8 cellular contexts compared by ENCODE assay signal in the genomic region with DNA sequence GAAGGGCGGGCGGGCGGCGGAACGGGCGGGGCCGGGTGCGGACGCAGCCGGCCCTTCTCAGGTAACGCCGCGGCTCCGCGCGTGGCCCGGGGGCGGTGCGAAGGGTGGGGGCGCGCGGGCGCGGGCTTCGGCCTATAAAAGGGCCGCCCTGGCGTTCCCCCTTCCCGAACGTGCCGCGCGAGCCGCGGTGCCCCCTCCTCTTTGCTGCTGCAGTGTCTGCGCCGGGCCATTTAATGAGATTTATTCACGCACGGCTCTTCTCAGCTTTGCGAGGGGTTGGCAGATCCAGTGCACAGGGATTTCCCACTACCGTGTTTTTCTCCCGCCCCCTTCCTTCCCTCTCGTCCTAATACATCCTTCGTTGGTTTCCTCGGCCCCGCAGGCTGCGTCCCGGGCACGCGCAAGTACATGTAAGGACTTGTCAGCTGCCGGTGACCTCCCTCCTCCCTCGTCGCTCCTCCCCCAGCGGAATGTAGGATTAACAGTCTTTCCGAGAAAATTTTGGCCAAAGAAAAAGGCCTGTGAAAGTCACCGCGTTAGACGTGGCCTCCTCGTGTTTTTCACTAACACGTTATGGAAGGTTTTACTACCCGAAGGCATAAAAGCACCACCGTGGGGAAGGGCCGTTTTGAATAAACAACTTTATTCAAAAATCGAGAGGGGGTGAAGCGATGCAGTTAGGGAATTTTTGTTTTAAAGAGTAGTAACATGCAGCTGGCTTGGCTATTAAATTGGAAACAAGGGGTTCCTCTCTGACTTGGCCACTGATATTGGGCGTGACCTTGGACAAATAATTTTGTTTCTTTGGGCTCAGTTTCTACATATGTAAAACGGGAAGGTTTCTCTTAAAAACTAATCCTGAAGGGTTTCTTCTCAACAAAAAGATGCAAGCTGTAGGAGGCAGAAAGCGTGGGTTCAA. TPM values are rescaled to one million over a fixed set of nuclear protein-coding genes. Genes with fewer than 3 reads are reported as not detected.
DNase-seq lines count a peak whose midpoint lies in the region; ATAC-seq, FAIRE-seq and TF ChIP-seq lines count a peak whose summit lies in the region.

No MANE protein-coding gene starts in this region.

- 2 to 9% methylated on average over 10 to 31 of the region's 67 CpGs for WGBS in gastroesophageal sphincter (ENCODE audit: low coverage in 1 of 2), 2 donors
- 1% methylated on average over 39 of the region's 67 CpGs for WGBS in suprapubic skin

- peaks cover 6% of the 10 kb centered on the region for H3K9me3 Mint-ChIP-seq in activated naive CD4-positive, alpha-beta T cell treated with anti-CD3 and anti-CD28 coated beads, Interleukin-2, amount 10 ng/mL, durations not matched to agents 7 days and 5 days

- H3K4me3 Mint-ChIP-seq in activated naive CD4-positive, alpha-beta T cell treated with anti-CD3 and anti-CD28 coated beads, Interleukin-2, amount 10 ng/mL, durations not matched to agents 7 days and 5 days = peak overlapping the region; percentile 98

- DNase-seq in H4 (ENCODE audit: low spot score) = peak; percentile 91
- DNase-seq in LNCaP clone FGC (ENCODE audit: low read depth) = peak; percentile 80
- DNase-seq in activated naive CD4-positive, alpha-beta T cell treated with anti-CD3 and anti-CD28 coated beads, Interleukin-2, amount 10 ng/mL, durations not matched to agents 7 days and 5 days = peak; percentile 87
- DNase-seq in non-pigmented ciliary epithelial cell (ENCODE audit: low read depth) = peak; percentile 91
- peak; percentile 96 to 97 for DNase-seq in suprapubic skin (ENCODE audit: low spot score in 2 of 2)

- peak overlapping the region; percentile 100 for H3K27ac Mint-ChIP-seq in activated naive CD4-positive, alpha-beta T cell treated with anti-CD3 and anti-CD28 coated beads, Interleukin-2, amount 10 ng/mL, durations not matched to agents 7 days and 5 days

- TF ChIP-seq POLR2A in Raji (IDR thresholded peaks at IDR 0.05; ENCODE audit: insufficient read depth, low read depth, low read length) (peak; percentile 94), gastroesophageal sphincter (IDR thresholded peaks at IDR 0.05) (peak; percentile 69 to 77), suprapubic skin (IDR thresholded peaks at IDR 0.05) (peak in 1 of 2 donors; percentile 67)

- peak overlapping the region; percentile 96 to 100 (median 98) for H3K27ac ChIP-seq in gastroesophageal sphincter
- H3K27ac ChIP-seq in suprapubic skin = peak overlapping the region; percentile 99

- H3K4me1 ChIP-seq in gastroesophageal sphincter (peaks cover 0 to 46% (median 0%) of the 10 kb centered on the region in 3 donors), suprapubic skin (peaks cover 22% of the 10 kb centered on the region)

- CTCF ChIA-PET in activated naive CD4-positive, alpha-beta T cell treated with anti-CD3 and anti-CD28 coated beads, Interleukin-2, amount 10 ng/mL, durations not matched to agents 7 days and 5 days (lab: Charles Lee) = interaction anchor here (0.8 to 2.9 kb wide), 4 partner anchors 82 to 225 kb away, joined by 3 to 16 read pairs (median 6); partner anchors contain the start of gene TRAF3IP2

- no peaks in the 10 kb centered on the region for H3K9me3 ChIP-seq in gastroesophageal sphincter
- no peaks in the 10 kb centered on the region for H3K9me3 ChIP-seq in suprapubic skin

- peak; percentile 88 for ATAC-seq in gastroesophageal sphincter

- no peaks in the 10 kb centered on the region for H3K27me3 Mint-ChIP-seq in activated naive CD4-positive, alpha-beta T cell treated with anti-CD3 and anti-CD28 coated beads, Interleukin-2, amount 10 ng/mL, durations not matched to agents 7 days and 5 days

- TF ChIP-seq CTCF in LNCaP clone FGC (IDR thresholded peaks at IDR 0.05; ENCODE audit: control insufficient read depth, extremely low read depth, insufficient read depth) = no peak
- peak in 1 of 4 experiments; percentile 26 for TF ChIP-seq CTCF in gastroesophageal sphincter (IDR thresholded peaks at IDR 0.05)
- TF ChIP-seq CTCF in suprapubic skin (IDR thresholded peaks at IDR 0.05) = no peak

- FAIRE-seq in G401.6 (lab: Jason Lieb, UNC) = peak; percentile 97

- H3K4me1 Mint-ChIP-seq in activated naive CD4-positive, alpha-beta T cell treated with anti-CD3 and anti-CD28 coated beads, Interleukin-2, amount 10 ng/mL, durations not matched to agents 7 days and 5 days = peaks cover 56% of the 10 kb centered on the region

- H3K4me3 ChIP-seq in LNCaP clone FGC (ENCODE audit: low read depth, low read length) = peak overlapping the region; percentile 69
- peak overlapping the region; percentile 85 to 87 for H3K4me3 ChIP-seq in gastroesophageal sphincter
- H3K4me3 ChIP-seq in suprapubic skin = peak overlapping the region; percentile 85

- peaks cover 0 to 8% of the 10 kb centered on the region in 2 donors for H3K36me3 ChIP-seq in gastroesophageal sphincter
- H3K36me3 ChIP-seq in suprapubic skin = no peaks in the 10 kb centered on the region

- H3K27me3 ChIP-seq in gastroesophageal sphincter (no peaks in the 10 kb centered on the region), suprapubic skin (no peaks in the 10 kb centered on the region)

- no peak for TF ChIP-seq EP300 in gastroesophageal sphincter (IDR thresholded peaks at IDR 0.05)
- TF ChIP-seq EP300 in suprapubic skin (IDR thresholded peaks at IDR 0.05) = no peak

- peaks cover 8% of the 10 kb centered on the region for H3K36me3 Mint-ChIP-seq in activated naive CD4-positive, alpha-beta T cell treated with anti-CD3 and anti-CD28 coated beads, Interleukin-2, amount 10 ng/mL, durations not matched to agents 7 days and 5 days

RNA-seq across cellular contexts. Expression of gene REV3L, which starts 1.0 kb away (rescaled TPM):
- 8.4 and 11.5 TPM in 2 replicates for total RNA-seq in H4 (2014; rRNA removed; shearing (Covaris generic))
- total RNA-seq in gastroesophageal sphincter (10 to 100 TPM; 40.7 to 84.1 (median 52.6) TPM), suprapubic skin (10 to 100 TPM; 15.7 to 47.5 (median 21.5) TPM)

Comparison
In these comparisons a context has a peak if more than half of its experiments do, and no peak if none do; other contexts are left out.
1. Peak in every context shown above with its lines: DNase-seq, ATAC-seq, H3K4me3 ChIP-seq and H3K27ac ChIP-seq.